Comparison of ENCODE assay signal across 15 cellular contexts in genomic region chr17:74153456-74153810, GRCh38. TPM values are rescaled to one million over a fixed set of nuclear protein-coding genes. Genes with fewer than 3 reads are reported as not detected.
A peak's percentile ranks its signal among the peaks of the same experiment; 100 is the strongest.
DNase-seq lines count a peak whose midpoint lies in the region; ATAC-seq and TF ChIP-seq lines count a peak whose summit lies in the region.
"Had no signal": no experiment of that assay in that cellular context is flagged by ENCODE, and none has a peak within 500 bp of the region (broad histone marks: within the 10 kb centered on the region; RNA-seq: fewer than 3 reads in every experiment).

No MANE protein-coding gene starts in this region.

- ATAC-seq in left lobe of liver: no peak
- ATAC-seq in HG02610 (IDR thresholded peaks at IDR 0.05; ENCODE audit: unreplicated experiment): no peak
- ATAC-seq in T-helper 17 cell: no peak

- POLR2A ChIA-PET in RWPE1 (lab: Yijun Ruan, JAX; ENCODE audit: low non-redundant PET): no interaction called here

- H3K27ac Mint-ChIP-seq in T-helper 17 cell: no peak overlapping the region
- H3K27ac Mint-ChIP-seq: CD4-positive, alpha-beta T cell had no signal

- CTCF ChIA-PET in RWPE1 (lab: Yijun Ruan, JAX): no interaction called here

- H3K27ac ChIP-seq in RWPE1: peak overlapping the region; percentile 36; the same call in 1 of the 2 replicates
- H3K27ac ChIP-seq: A549, C4-2B, HL-60 had no signal

- no peak overlapping the region for H3K4me3 Mint-ChIP-seq in T-helper 17 cell
- H3K4me3 Mint-ChIP-seq: CD4-positive, alpha-beta T cell had no signal

- DNase-seq in RWPE1 (ENCODE audit: low spot score) (no peak), ecto neural progenitor cell (ENCODE audit: low spot score) (peak; percentile 37), left lobe of liver (ENCODE audit: low spot score) (peak; percentile 19), T-helper 17 cell (no peak), H4 (ENCODE audit: low spot score) (no peak)
- no peak for DNase-seq in stimulated activated CD4-positive, alpha-beta T cell treated with anti-CD3 and anti-CD28 coated beads, Interleukin-4, amount 100 ng/mL, for 1 hour
- DNase-seq: AML-193; Caco-2; CD4-positive, alpha-beta T cell; GOT3 had no signal

- H3K36me3 Mint-ChIP-seq in T-helper 17 cell (ENCODE audit: low read depth): peaks cover 9% of the 10 kb centered on the region

- TF ChIP-seq CTCF in RWPE1 (conservative IDR thresholded peaks at IDR 0.05; ENCODE audit: low read depth): no peak

- H3K9me3 ChIP-seq in T-helper 17 cell (ENCODE audit: control insufficient read depth, low read length, poor library complexity, severe bottlenecking): no peaks in the 10 kb centered on the region
- H3K9me3 ChIP-seq: Caco-2, HAP-1 had no signal

- peaks cover 2% of the 10 kb centered on the region for H3K4me1 Mint-ChIP-seq in T-helper 17 cell

- H3K27me3 Mint-ChIP-seq in T-helper 17 cell: peaks cover 59% of the 10 kb centered on the region

RNA-seq across cellular contexts. Expression of gene RPL38, which starts 50.0 kb away (rescaled TPM):
- total RNA-seq in left lobe of liver (271 TPM), T-helper 17 cell (1,000 to 10,000 TPM; 1,542 to 1,684 TPM)
- 583 and 762 TPM in 2 replicates for total RNA-seq in H4 (2014; rRNA removed; shearing (Covaris generic))

RNA-seq across cellular contexts. Expression of gene TTYH2, which starts 59.9 kb away (rescaled TPM):
- total RNA-seq in left lobe of liver: 0.81 TPM
- 10 to 100 TPM; 19.8 to 23.2 TPM for total RNA-seq in T-helper 17 cell
- total RNA-seq in H4 (2014; rRNA removed; shearing (Covaris generic)): 3.0 and 9.3 TPM in 2 replicates

Comparison
In these comparisons a context has a peak if more than half of its experiments do, and no peak if none do; other contexts are left out.
1. DNase-seq: peak in ecto neural progenitor cell (single experiment) and left lobe of liver (single experiment); none in RWPE1 (single experiment), stimulated activated CD4-positive, alpha-beta T cell treated with anti-CD3 and anti-CD28 coated beads, Interleukin-4, amount 100 ng/mL, for 1 hour (single experiment), T-helper 17 cell (0 of 3) and H4 (single experiment).